Comparison of ENCODE assay signal across 8 cellular contexts in the genomic region with DNA sequence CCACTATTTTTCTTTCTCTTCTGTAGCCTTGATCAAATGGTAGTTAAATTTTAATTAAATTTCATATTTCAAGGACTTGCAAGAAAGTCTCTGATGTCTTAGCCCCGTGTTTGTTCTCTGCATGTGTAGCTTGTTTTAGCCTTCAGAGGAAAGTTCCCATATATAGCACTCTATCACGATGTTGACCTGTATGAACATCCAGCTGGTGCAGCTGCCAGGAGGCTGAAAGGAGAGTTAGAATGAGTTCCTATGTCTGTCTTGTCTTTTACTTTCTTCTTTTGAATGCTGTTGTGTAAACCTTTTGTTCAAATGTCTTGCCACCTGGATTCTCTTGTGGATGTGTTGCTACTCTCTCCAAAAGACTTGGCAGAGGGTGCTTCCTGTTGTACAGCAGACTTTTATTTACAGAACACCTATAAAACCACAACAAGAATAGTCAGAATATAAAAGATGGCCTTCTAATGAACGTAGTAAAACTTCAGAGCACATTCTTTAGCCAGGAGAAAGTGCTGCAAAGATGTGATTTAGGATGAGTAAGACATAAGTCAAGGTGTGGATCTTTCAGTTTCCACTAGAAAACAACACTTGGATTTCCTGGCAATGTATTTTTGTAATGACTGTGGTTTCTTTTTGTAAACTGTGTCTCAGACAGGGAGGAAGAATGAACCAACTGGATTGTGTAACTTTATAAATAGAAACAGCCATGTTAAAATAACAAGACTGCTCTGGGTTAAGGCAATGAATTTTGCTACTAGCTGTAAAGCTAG. TPM values are rescaled to one million over a fixed set of nuclear protein-coding genes. Genes with fewer than 3 reads are reported as not detected.
DNase-seq lines count a peak whose midpoint lies in the region; ATAC-seq and TF ChIP-seq lines count a peak whose summit lies in the region.

No MANE protein-coding gene starts in this region.

- H3K4me3 ChIP-seq in BJ (ENCODE audit: low read depth, low read length) (no peak overlapping the region), lung (no peak overlapping the region)

- H3K9me3 ChIP-seq in lung (ENCODE audit: control insufficient read depth in 2 of 2, insufficient read depth in 1 of 2, low read length in 1 of 2), result no peaks in the 10 kb centered on the region

- POLR2A ChIA-PET in BJ (lab: Charles Lee), result interaction anchor here (0.6 kb wide), 1 partner anchor 98 kb away, joined by 6 read pairs; no protein-coding TSS in a partner anchor

- TF ChIP-seq CTCF in BJ (IDR thresholded peaks at IDR 0.05; ENCODE audit: insufficient read depth, low read depth, low read length), result no peak
- TF ChIP-seq CTCF in lung (IDR thresholded peaks at IDR 0.05; ENCODE audit: control extremely low read depth, extremely low read depth), result no peak

- peak; percentile 29 for ATAC-seq in HG02852 (IDR thresholded peaks at IDR 0.05; ENCODE audit: unreplicated experiment)
- ATAC-seq in lung (ENCODE audit: insufficient read depth, low FRiP score), result peak; percentile 27
- ATAC-seq in GM21717 (IDR thresholded peaks at IDR 0.05; ENCODE audit: unreplicated experiment), result no peak

- 21 to 36% methylated on average over 3 of the region's 3 CpGs for WGBS in lung, 2 donors

- H3K4me1 ChIP-seq in lung (ENCODE audit: control insufficient read depth in 2 of 2, insufficient read depth in 2 of 2, low read length in 2 of 2), result peaks cover 0 to 8% of the 10 kb centered on the region in 2 donors

- peak; percentile 82 for DNase-seq in BJ (ENCODE audit: low read depth)
- peak; percentile 75 for DNase-seq in astrocyte of the hippocampus (ENCODE audit: low read depth, low spot score)
- DNase-seq in lung (ENCODE audit: low spot score), result no peak
- DNase-seq in RPMI8226, result no peak
- no peak for DNase-seq in activated gamma-delta T cell (lab: John Stamatoyannopoulos, UW)
- DNase-seq in HK-2 (ENCODE audit: unreplicated experiment), result no peak

- CTCF ChIA-PET in BJ (lab: Yijun Ruan, JAX), result no interaction called here

- H3K27me3 ChIP-seq in BJ (ENCODE audit: control insufficient read depth, insufficient read depth, low read length) (no peaks in the 10 kb centered on the region), lung (ENCODE audit: control insufficient read depth, insufficient read depth) (no peaks in the 10 kb centered on the region)

- H3K36me3 ChIP-seq in BJ (ENCODE audit: control insufficient read depth, insufficient read depth, low read length), result no peaks in the 10 kb centered on the region
- H3K36me3 ChIP-seq in lung (ENCODE audit: control insufficient read depth in 2 of 2, insufficient read depth in 2 of 2, low read length in 2 of 2), result no peaks in the 10 kb centered on the region

- H3K27ac ChIP-seq in lung (ENCODE audit: low read depth in 1 of 2, low read length in 1 of 2), result peak overlapping the region in 1 of 2 donors; percentile 70

RNA-seq across cellular contexts. Expression of a gene that starts 17.2 kb away (rescaled TPM):
- 91.7 and 93.5 TPM in 2 replicates for polyA plus RNA-seq in BJ (2011; rRNA removed)
- polyA minus RNA-seq in BJ (2011; rRNA and poly(A)+ RNA removed), result 231 and 517 TPM in 2 replicates
- total RNA-seq in lung, result 10 to 100 TPM in 1 of 2 donors, 1 to 10 TPM in 1; 7.7 to 12.5 TPM
- 1 to 10 TPM; 1.6 to 3.5 TPM for polyA plus RNA-seq in lung

Comparison
In these comparisons a context has a peak if more than half of its experiments do, and no peak if none do; other contexts are left out.
1. DNase-seq: peak in BJ (single experiment) and astrocyte of the hippocampus (single experiment); none in lung (single experiment), RPMI8226 (single experiment), activated gamma-delta T cell (single experiment) and HK-2 (single experiment).
2. RNA of a gene that starts 17.2 kb away (polyA plus RNA-seq): 91.7 to 93.5 TPM in BJ; 1.6 to 3.5 TPM in lung; every median in the first group is over 10 times any median in the second.